In genomic region chr11:35978891-35979290, GRCh38 we compare ENCODE assay signal across 15 cellular contexts. TPM values are rescaled to one million over a fixed set of nuclear protein-coding genes. Genes with fewer than 3 reads are reported as not detected.
DNase-seq lines count a peak whose midpoint lies in the region; ATAC-seq and TF ChIP-seq lines count a peak whose summit lies in the region.
"Had no signal": no experiment of that assay in that cellular context is flagged by ENCODE, and none has a peak within 500 bp of the region (broad histone marks: within the 10 kb centered on the region; RNA-seq: fewer than 3 reads in every experiment).

No MANE protein-coding gene starts in this region.

- H3K4me1 ChIP-seq in breast epithelium, result peaks cover 0 to 13% of the 10 kb centered on the region in 2 donors
- H3K4me1 ChIP-seq in endodermal cell (ENCODE audit: control insufficient read depth, insufficient read depth, low read length), result no peaks in the 10 kb centered on the region

- DNase-seq in MCF 10A (ENCODE audit: unreplicated experiment), result no peak
- no peak for DNase-seq in breast epithelium (ENCODE audit: low spot score in 2 of 2)
- no peak for DNase-seq in endodermal cell
- no peak for DNase-seq in cerebellar nuclear complex (lab: John Stamatoyannopoulos, UW)
- no peak for DNase-seq in middle frontal gyrus (ENCODE audit: extremely low spot score, low spot score)
- DNase-seq: CD8-positive, alpha-beta memory T cell; DMS 273 treated with DMSO at 0.1 percent for 48 hours; GM23248; H9 had no signal

- ATAC-seq in GM18519 (IDR thresholded peaks at IDR 0.05; ENCODE audit: low FRiP score, unreplicated experiment) (no peak), GM19023 (IDR thresholded peaks at IDR 0.05; ENCODE audit: unreplicated experiment) (no peak)

- H3K4me3 Mint-ChIP-seq in MCF 10A (ENCODE audit: unreplicated experiment) (no peak overlapping the region), endodermal cell (no peak overlapping the region), nephron (no peak overlapping the region)
- H3K4me3 Mint-ChIP-seq: CD8-positive, alpha-beta memory T cell; IgD-negative memory B cell had no signal

- TF ChIP-seq CTCF in MCF 10A (IDR thresholded peaks at IDR 0.05; ENCODE audit: unreplicated experiment), result no peak
- no peak for TF ChIP-seq CTCF in breast epithelium (IDR thresholded peaks at IDR 0.05)
- TF ChIP-seq CTCF in endodermal cell (conservative IDR thresholded peaks at IDR 0.05), result no peak
- TF ChIP-seq CTCF in nephron (IDR thresholded peaks at IDR 0.05; ENCODE audit: unreplicated experiment in 3 of 3), result no peak

- no peaks in the 10 kb centered on the region for H3K27me3 ChIP-seq in breast epithelium
- H3K27me3 ChIP-seq in endodermal cell (ENCODE audit: control insufficient read depth, insufficient read depth, low read length, poor library complexity, severe bottlenecking), result no peaks in the 10 kb centered on the region
- H3K27me3 ChIP-seq: BLaER1 had no signal

- intact Hi-C loops in MCF 10A (cut with micrococcal nuclease), result no loop called here
- intact Hi-C loops in breast epithelium (cut with DNase I; ENCODE audit: low total_unique reads), result no loop called here

- TF ChIP-seq POLR2A in breast epithelium (IDR thresholded peaks at IDR 0.05), result no peak

- BruUV-seq in MCF 10A (replicated peaks; lab: Mats Ljungman, UMichigan), result no TSS peak

- H3K36me3 Mint-ChIP-seq in MCF 10A (ENCODE audit: insufficient read depth, unreplicated experiment), result peaks cover 58% of the 10 kb centered on the region
- peaks cover 35% of the 10 kb centered on the region for H3K36me3 Mint-ChIP-seq in endodermal cell (ENCODE audit: low read depth)
- peaks cover 34% of the 10 kb centered on the region for H3K36me3 Mint-ChIP-seq in nephron (ENCODE audit: low read depth)
- H3K36me3 Mint-ChIP-seq: CD8-positive, alpha-beta memory T cell; IgD-negative memory B cell had no signal

- H3K27ac Mint-ChIP-seq in MCF 10A (ENCODE audit: low read depth, unreplicated experiment), result peak overlapping the region; percentile 65
- peak overlapping the region; percentile 3 for H3K27ac Mint-ChIP-seq in endodermal cell
- peak overlapping the region; percentile 25 to 41 (median 40) for H3K27ac Mint-ChIP-seq in nephron
- H3K27ac Mint-ChIP-seq: CD8-positive, alpha-beta memory T cell; IgD-negative memory B cell had no signal

- no peak overlapping the region for H3K27ac ChIP-seq in breast epithelium
- no peak overlapping the region for H3K27ac ChIP-seq in endodermal cell (ENCODE audit: low read depth, low read length)
- H3K27ac ChIP-seq: 22Rv1, BLaER1, GM23248 had no signal

- H3K9me3 Mint-ChIP-seq in MCF 10A (ENCODE audit: unreplicated experiment) (peaks cover 8% of the 10 kb centered on the region), endodermal cell (peaks cover 23% of the 10 kb centered on the region), nephron (peaks cover 20% of the 10 kb centered on the region)

- 88 to 92% methylated on average over 4 of the region's 4 CpGs for WGBS in endodermal cell (ENCODE audit: insufficient coverage in 1 of 2, insufficient read length in 1 of 2), 2 experiments

- H3K27me3 Mint-ChIP-seq in MCF 10A (ENCODE audit: insufficient read depth, unreplicated experiment), result no peaks in the 10 kb centered on the region
- H3K27me3 Mint-ChIP-seq in endodermal cell (ENCODE audit: insufficient read depth), result peaks cover 27% of the 10 kb centered on the region
- H3K27me3 Mint-ChIP-seq in nephron (ENCODE audit: low read depth), result no peaks in the 10 kb centered on the region

- H3K9ac ChIP-seq in endodermal cell (ENCODE audit: extremely low read depth, low read length, poor library complexity, severe bottlenecking), result no peak overlapping the region
- H3K9ac ChIP-seq: BLaER1, GM23248 had no signal

- H3K4me3 ChIP-seq in breast epithelium (no peak overlapping the region), endodermal cell (ENCODE audit: low read length) (no peak overlapping the region)
- H3K4me3 ChIP-seq: BLaER1, GM23248 had no signal

- H3K4me1 Mint-ChIP-seq in MCF 10A (ENCODE audit: insufficient read depth, unreplicated experiment) (peaks cover 25% of the 10 kb centered on the region), endodermal cell (peaks cover 26% of the 10 kb centered on the region), nephron (peaks cover 55% of the 10 kb centered on the region)
- H3K4me1 Mint-ChIP-seq: CD8-positive, alpha-beta memory T cell had no signal

- H3K9me3 ChIP-seq in breast epithelium (no peaks in the 10 kb centered on the region), endodermal cell (ENCODE audit: control insufficient read depth, low read length) (peaks cover 14% of the 10 kb centered on the region)

- H3K36me3 ChIP-seq in breast epithelium (no peaks in the 10 kb centered on the region), endodermal cell (ENCODE audit: control insufficient read depth, insufficient read depth, low read length) (peaks cover 4% of the 10 kb centered on the region)

- POLR2A ChIA-PET in MCF 10A (lab: Yijun Ruan, JAX), result interaction anchor here (0.9 to 1.5 kb wide), 3 partner anchors 8 to 31 kb away, joined by 3 to 7 read pairs (median 4); no protein-coding TSS in a partner anchor

- CTCF ChIA-PET in MCF 10A (lab: Yijun Ruan, JAX), result interaction anchor here (0.7 to 1.2 kb wide), 4 partner anchors 8 to 849 kb away, joined by 3 to 6 read pairs (median 4); no protein-coding TSS in a partner anchor

RNA-seq across cellular contexts. Expression of gene LDLRAD3, which starts 35.0 kb away (rescaled TPM):
- total RNA-seq in MCF 10A (2022) (39.2 and 55.7 TPM in 2 replicates), breast epithelium (10 to 100 TPM; 20.3 to 45.4 (median 40.6) TPM), endodermal cell (10 to 100 TPM; 19.2 to 30.6 TPM)
- 21.6 TPM for polyA plus RNA-seq in endodermal cell (2013, experiment 1 of 2)
- 22.9 TPM for polyA plus RNA-seq in endodermal cell (2013, experiment 2 of 2)
- polyA plus RNA-seq: CD8-positive, alpha-beta memory T cell; IgD-negative memory B cell had no signal

Comparison
In these comparisons a context has a peak if more than half of its experiments do, and no peak if none do; other contexts are left out.
1. H3K27ac Mint-ChIP-seq: peak in every context shown above with its lines; median percentile 65 in MCF 10A; 40 in nephron; 3 in endodermal cell.